ENCODE assay signal across 8 cellular contexts in genomic region chr4:102416765-102417164, GRCh38.
"Had no signal": no experiment of that assay in that cellular context is flagged by ENCODE, and none has a peak within 500 bp of the region (broad histone marks: within the 10 kb centered on the region; RNA-seq: fewer than 3 reads in every experiment).

No MANE protein-coding gene starts in this region.

- H2AFZ ChIP-seq: GM23248 had no signal

- FAIRE-seq: HepG2 had no signal

- ATAC-seq: HCT116, HepG2 had no signal

- DNase-seq: GM23248, GOT3, H7, HFFc6 had no signal

- H3K4me3 ChIP-seq: GM23248, HAP-1 had no signal

- H3K4me1 ChIP-seq: HAP-1 had no signal

- H3K9ac ChIP-seq: GM23248 had no signal

- H3K36me3 ChIP-seq: HAP-1 had no signal

- H3K27ac ChIP-seq: GM23248, HL-60 had no signal

- H3K9me3 ChIP-seq: HAP-1 had no signal
